Comparison of ENCODE assay signal across 8 cellular contexts in genomic region chr13:41061914-41062837, GRCh38. TPM values are rescaled to one million over a fixed set of nuclear protein-coding genes. Genes with fewer than 3 reads are reported as not detected.
DNase-seq lines count a peak whose midpoint lies in the region; ATAC-seq and TF ChIP-seq lines count a peak whose summit lies in the region.

No MANE protein-coding gene starts in this region.

- no peaks in the 10 kb centered on the region for H3K9me3 ChIP-seq in body of pancreas
- H3K9me3 ChIP-seq in iPS-18c (ENCODE audit: control insufficient read depth, insufficient read depth, low read length), result no peaks in the 10 kb centered on the region
- no peaks in the 10 kb centered on the region for H3K9me3 ChIP-seq in spleen

- H3K27ac Mint-ChIP-seq in activated T-cell treated with anti-CD3 and anti-CD28 coated beads, Interleukin-2, amount 50 U/mL, for 72 hours, result peak overlapping the region; percentile 97

- peak; percentile 26 to 29 for ATAC-seq in activated T-cell treated with anti-CD3 and anti-CD28 coated beads, Interleukin-2, amount 50 U/mL, for 72 hours (replicated peaks in 1 of 2)
- ATAC-seq in HG02678 (IDR thresholded peaks at IDR 0.05; ENCODE audit: unreplicated experiment), result peak; percentile 32
- ATAC-seq in body of pancreas, result peak; percentile 45

- peaks cover 5 to 11% of the 10 kb centered on the region in 2 donors for H3K36me3 Mint-ChIP-seq in activated T-cell treated with anti-CD3 and anti-CD28 coated beads, Interleukin-2, amount 50 U/mL, for 72 hours (ENCODE audit: insufficient read depth in 2 of 2)

- H3K36me3 ChIP-seq in body of pancreas (replicated peaks in 1 of 2; ENCODE audit: insufficient read depth in 1 of 2, low read depth in 2 of 2) (peaks cover 1 to 4% of the 10 kb centered on the region in 2 donors), spleen (peaks cover 0 to 37% (median 24%) of the 10 kb centered on the region in 6 donors)

- peak overlapping the region; percentile 84 to 96 for H3K4me3 ChIP-seq in body of pancreas
- H3K4me3 ChIP-seq in iPS-18c (ENCODE audit: insufficient read depth, low read depth, low read length), result peak overlapping the region; percentile 89
- peak overlapping the region; percentile 68 to 97 (median 86) for H3K4me3 ChIP-seq in spleen

- no peaks in the 10 kb centered on the region for H3K9me3 Mint-ChIP-seq in activated T-cell treated with anti-CD3 and anti-CD28 coated beads, Interleukin-2, amount 50 U/mL, for 72 hours

- intact Hi-C loops in body of pancreas (cut with DNase I) (no loop called here), spleen (cut with DNase I; ENCODE audit: low total_unique reads) (no loop called here)

- no peaks in the 10 kb centered on the region for H3K27me3 ChIP-seq in body of pancreas
- H3K27me3 ChIP-seq in spleen (replicated peaks in 1 of 7), result no peaks in the 10 kb centered on the region

- peak overlapping the region; percentile 96 to 99 for H3K4me3 Mint-ChIP-seq in activated T-cell treated with anti-CD3 and anti-CD28 coated beads, Interleukin-2, amount 50 U/mL, for 72 hours

- H3K4me1 ChIP-seq in body of pancreas (peaks cover 28% of the 10 kb centered on the region), spleen (peaks cover 12 to 66% (median 45%) of the 10 kb centered on the region in 6 donors)

- TF ChIP-seq POLR2A in body of pancreas (IDR thresholded peaks at IDR 0.05), result no peak
- no peak for TF ChIP-seq POLR2A in spleen (IDR thresholded peaks at IDR 0.05)

- no peak for TF ChIP-seq CTCF in body of pancreas (IDR thresholded peaks at IDR 0.05)
- no peak for TF ChIP-seq CTCF in spleen (IDR thresholded peaks at IDR 0.05 in 8 of 11, conservative IDR thresholded peaks at IDR 0.05 in 3 of 11)

- peaks cover 54% of the 10 kb centered on the region for H3K4me1 Mint-ChIP-seq in activated T-cell treated with anti-CD3 and anti-CD28 coated beads, Interleukin-2, amount 50 U/mL, for 72 hours (ENCODE audit: low read depth)

- H3K27me3 Mint-ChIP-seq in activated T-cell treated with anti-CD3 and anti-CD28 coated beads, Interleukin-2, amount 50 U/mL, for 72 hours (ENCODE audit: low read depth), result no peaks in the 10 kb centered on the region

- no peak for DNase-seq in activated T-cell treated with anti-CD3 and anti-CD28 coated beads, Interleukin-2, amount 50 U/mL, for 72 hours
- no peak for DNase-seq in activated T-cell treated with anti-CD3 and anti-CD28 coated beads, Interleukin-2, amount 50 U/mL, for 1 hour
- peak; percentile 64 for DNase-seq in NCI-H146 treated with DMSO at 0.1 percent for 48 hours (lab: John Stamatoyannopoulos, UW; ENCODE audit: unreplicated experiment)
- no peak for DNase-seq in body of pancreas
- DNase-seq in spleen, result no peak
- no peak for DNase-seq in activated CD8-positive, alpha-beta memory T cell treated with anti-CD3 and anti-CD28 coated beads for 24 hours

- H3K27ac ChIP-seq in body of pancreas (peak overlapping the region; percentile 96 to 100 (median 99)), spleen (peak overlapping the region; percentile 81 to 98 (median 97))

- 1 to 2% methylated on average over 23 to 24 of the region's 24 CpGs for WGBS in body of pancreas, 2 donors
- 6 to 10% (median 8%) methylated on average over 21 to 24 of the region's 24 CpGs for WGBS in spleen, 5 donors

RNA-seq across cellular contexts. Expression of gene WBP4, which starts 0.9 kb away (rescaled TPM):
- total RNA-seq in activated T-cell treated with anti-CD3 and anti-CD28 coated beads, Interleukin-2, amount 50 U/mL, for 72 hours, result 10 to 100 TPM in 1 of 2 donors, 1 to 10 TPM in 1; 9.9 to 12.1 TPM
- total RNA-seq in body of pancreas (1 to 10 TPM; 5.3 to 8.6 TPM), spleen (1 to 10 TPM; 7.0 to 9.2 (median 8.0) TPM)
- 1 to 10 TPM; 7.9 to 9.1 (median 9.0) TPM for polyA plus RNA-seq in spleen

RNA-seq across cellular contexts. Expression of gene ELF1, which starts 43.1 kb away (rescaled TPM):
- total RNA-seq in activated T-cell treated with anti-CD3 and anti-CD28 coated beads, Interleukin-2, amount 50 U/mL, for 72 hours, result 100 to 1,000 TPM; 106 to 117 TPM
- total RNA-seq in body of pancreas (10 to 100 TPM; 40.5 to 61.7 TPM), spleen (100 to 1,000 TPM; 107 to 146 (median 124) TPM)
- polyA plus RNA-seq in spleen, result 10 to 100 TPM; 18.0 to 33.7 (median 28.3) TPM
